ENCODE assay signal across 21 cellular contexts in genomic region chr2:204203704-204204103, GRCh38.
A peak's percentile ranks its signal among the peaks of the same experiment; 100 is the strongest.
DNase-seq lines count a peak whose midpoint lies in the region; ATAC-seq and TF ChIP-seq lines count a peak whose summit lies in the region.
"Had no signal": no experiment of that assay in that cellular context is flagged by ENCODE, and none has a peak within 500 bp of the region (broad histone marks: within the 10 kb centered on the region; RNA-seq: fewer than 3 reads in every experiment).

No MANE protein-coding gene starts in this region.

- H3K4me3 ChIP-seq in esophagus (ENCODE audit: low read depth in 1 of 2, low read length in 2 of 2) (no peak overlapping the region), prostate gland (no peak overlapping the region)
- H3K4me3 ChIP-seq: K562, MG63 had no signal

- intact Hi-C loops in prostate gland (cut with DNase I): no loop called here

- DNase-seq in SIG-M5 treated with dmso at 0.1 percent for 504 hours (lab: John Stamatoyannopoulos, UW; ENCODE audit: unreplicated experiment) (peak; percentile 3), SIG-M5 (lab: John Stamatoyannopoulos, UW) (no peak), prostate gland (ENCODE audit: low spot score) (peak; percentile 59)
- DNase-seq in stimulated activated CD4-positive, alpha-beta T cell treated with anti-CD3 and anti-CD28 coated beads, Interleukin-2, amount 100 ng/mL, for 48 hours: no peak
- no peak for DNase-seq in activated naive CD4-positive, alpha-beta T cell treated with Interleukin-2 at 50 U/mL for 16 hours
- no peak for DNase-seq in activated CD8-positive, alpha-beta memory T cell treated with anti-CD3 and anti-CD28 coated beads, Interleukin-2, amount 50 U/mL, for 4 hours
- DNase-seq: AML-193; C1 segment of cervical spinal cord; Calu3; CD8-positive, alpha-beta memory T cell; EL; MG63; NCI-H1417; NCI-H1694 treated with DMSO at 0.1 percent for 48 hours; NCI-H2081 treated with DMSO at 0.1 percent for 48 hours; NCI-H2171 treated with DMSO at 0.1 percent for 48 hours; NCI-H524 treated with DMSO at 0.1 percent for 48 hours; OCI-M1 had no signal

- WGBS in esophagus, 2 donors: 71 to 74% methylated on average over 4 of the region's 4 CpGs
- WGBS in prostate gland: 72% methylated on average over 4 of the region's 4 CpGs

- TF ChIP-seq POLR2A in prostate gland (IDR thresholded peaks at IDR 0.05): no peak

- H3K4me1 ChIP-seq in esophagus (ENCODE audit: control insufficient read depth in 2 of 2, insufficient read depth in 2 of 2, low read length in 1 of 2) (no peaks in the 10 kb centered on the region), prostate gland (replicated peaks) (no peaks in the 10 kb centered on the region)

- H3K27me3 ChIP-seq in esophagus (ENCODE audit: control insufficient read depth in 1 of 2, insufficient read depth in 2 of 2, low read length in 2 of 2): no peaks in the 10 kb centered on the region
- no peaks in the 10 kb centered on the region for H3K27me3 ChIP-seq in prostate gland (replicated peaks; ENCODE audit: insufficient read depth)
- H3K27me3 ChIP-seq: MG63 had no signal

- no peaks in the 10 kb centered on the region for H3K9me3 ChIP-seq in esophagus (ENCODE audit: control insufficient read depth in 2 of 2, insufficient read depth in 1 of 2, low read depth in 1 of 2, low read length in 1 of 2)
- H3K9me3 ChIP-seq in prostate gland: no peaks in the 10 kb centered on the region
- H3K9me3 ChIP-seq: MG63 had no signal

- no peak for TF ChIP-seq CTCF in prostate gland (IDR thresholded peaks at IDR 0.05)

- no peak for ATAC-seq in HG03108 (IDR thresholded peaks at IDR 0.05; ENCODE audit: unreplicated experiment)
- ATAC-seq: K562 had no signal

- H3K27ac ChIP-seq in esophagus (ENCODE audit: low read depth in 2 of 2, low read length in 1 of 2) (peak overlapping the region; percentile 16 to 28), prostate gland (no peak overlapping the region)

- H3K36me3 ChIP-seq in esophagus (ENCODE audit: control insufficient read depth in 2 of 2, insufficient read depth in 2 of 2, low read length in 1 of 2): no peaks in the 10 kb centered on the region
- H3K36me3 ChIP-seq in prostate gland: no peaks in the 10 kb centered on the region
- H3K36me3 ChIP-seq: MG63 had no signal

Comparison
In these comparisons a context has a peak if more than half of its experiments do, and no peak if none do; other contexts are left out.
1. DNase-seq: peak in SIG-M5 treated with dmso at 0.1 percent for 504 hours (single experiment) and prostate gland (single experiment); none in SIG-M5 (single experiment), stimulated activated CD4-positive, alpha-beta T cell treated with anti-CD3 and anti-CD28 coated beads, Interleukin-2, amount 100 ng/mL, for 48 hours (0 of 2), activated naive CD4-positive, alpha-beta T cell treated with Interleukin-2 at 50 U/mL for 16 hours (single experiment) and activated CD8-positive, alpha-beta memory T cell treated with anti-CD3 and anti-CD28 coated beads, Interleukin-2, amount 50 U/mL, for 4 hours (single experiment).
2. H3K27ac ChIP-seq: peak in esophagus (2 of 2); none in prostate gland (0 of 2).